In the genomic region with DNA sequence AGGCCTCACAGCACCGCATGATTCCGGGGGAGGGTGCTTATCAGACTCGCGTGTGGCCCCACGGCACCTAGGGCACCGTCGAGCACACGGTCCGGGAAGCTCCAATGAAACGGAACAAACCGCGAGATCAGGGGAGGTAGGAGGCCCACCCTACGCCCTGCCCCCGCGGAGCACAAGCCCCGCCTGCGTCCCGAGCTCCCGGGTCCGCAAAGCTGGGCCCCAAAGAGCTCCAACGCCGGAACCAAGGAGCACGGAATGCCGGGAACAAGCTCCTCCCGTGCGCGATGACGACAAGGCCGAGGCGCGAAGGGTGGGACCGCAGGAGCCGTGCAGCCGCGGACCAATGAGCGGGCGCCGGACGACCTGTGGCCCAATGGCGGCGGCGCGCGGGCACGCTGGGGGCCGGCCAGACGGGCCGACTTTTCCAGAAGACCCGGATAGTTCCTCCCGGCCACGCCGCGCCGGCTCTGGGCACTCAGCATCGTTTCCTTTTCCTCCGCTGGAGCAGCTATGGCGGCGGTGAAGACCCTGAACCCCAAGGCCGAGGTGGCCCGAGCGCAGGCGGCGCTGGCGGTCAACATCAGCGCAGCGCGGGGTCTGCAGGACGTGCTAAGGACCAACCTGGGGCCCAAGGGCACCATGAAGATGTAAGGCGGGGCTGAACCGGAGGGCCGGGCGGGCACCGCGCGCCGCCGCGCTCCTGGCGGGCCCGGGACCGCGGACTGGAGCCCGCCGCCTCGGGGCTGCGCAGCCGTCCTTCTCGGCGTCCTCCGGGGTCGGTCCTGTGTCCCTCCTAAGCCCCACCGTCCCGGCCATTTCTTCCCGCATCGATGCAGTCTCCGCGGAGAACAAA, we compare ENCODE assay signal across 8 cellular contexts. TPM values are rescaled to one million over a fixed set of nuclear protein-coding genes. Genes with fewer than 3 reads are reported as not detected.
DNase-seq lines count a peak whose midpoint lies in the region; FAIRE-seq and TF ChIP-seq lines count a peak whose summit lies in the region.

A gene with protein sequence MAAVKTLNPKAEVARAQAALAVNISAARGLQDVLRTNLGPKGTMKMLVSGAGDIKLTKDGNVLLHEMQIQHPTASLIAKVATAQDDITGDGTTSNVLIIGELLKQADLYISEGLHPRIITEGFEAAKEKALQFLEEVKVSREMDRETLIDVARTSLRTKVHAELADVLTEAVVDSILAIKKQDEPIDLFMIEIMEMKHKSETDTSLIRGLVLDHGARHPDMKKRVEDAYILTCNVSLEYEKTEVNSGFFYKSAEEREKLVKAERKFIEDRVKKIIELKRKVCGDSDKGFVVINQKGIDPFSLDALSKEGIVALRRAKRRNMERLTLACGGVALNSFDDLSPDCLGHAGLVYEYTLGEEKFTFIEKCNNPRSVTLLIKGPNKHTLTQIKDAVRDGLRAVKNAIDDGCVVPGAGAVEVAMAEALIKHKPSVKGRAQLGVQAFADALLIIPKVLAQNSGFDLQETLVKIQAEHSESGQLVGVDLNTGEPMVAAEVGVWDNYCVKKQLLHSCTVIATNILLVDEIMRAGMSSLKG (plus strand): TSS at position 427 of the 853 bp plus-strand sequence. CDS start 84 bp downstream, at position 511.
A gene (minus strand): TSS at position 106 of the 853 bp plus-strand sequence. CDS start 30,232 bp downstream, outside the sequence.

- FAIRE-seq in frontal cortex (lab: Jason Lieb, UNC), result no peak

- peak within 1 kb of the TSS; percentile 88 to 90 for H3K4me3 ChIP-seq in neutrophil (ENCODE audit: low read depth in 1 of 2, low read length in 1 of 2)

- peak; percentile 95 for DNase-seq in GF-D8 (lab: John Stamatoyannopoulos, UW)
- DNase-seq in HEK293T (ENCODE audit: extremely low spot score), result peak; percentile 83
- peak; percentile 94 for DNase-seq in MV-4-11 (lab: John Stamatoyannopoulos, UW)
- DNase-seq in SK-MEL-5 (ENCODE audit: low read depth, low spot score), result peak; percentile 99
- DNase-seq in activated naive CD4-positive, alpha-beta T cell treated with Interleukin-2 at 50 U/mL for 16 hours, result peak; percentile 92
- DNase-seq in frontal cortex (ENCODE audit: low spot score in 2 of 2), result peak; percentile 97 to 98
- DNase-seq in substantia nigra (lab: John Stamatoyannopoulos, UW), result peak; percentile 81 to 99 (median 96)

- peaks cover 15 to 17% of the 10 kb centered on the region in 2 experiments for H3K4me1 ChIP-seq in neutrophil (ENCODE audit: control insufficient read depth in 1 of 2, insufficient read depth in 1 of 2, low read depth in 1 of 2, low read length in 1 of 2)

- no peaks in the 10 kb centered on the region for H3K9me3 ChIP-seq in neutrophil

- H3K27ac ChIP-seq in neutrophil (peak within 1 kb of the TSS; percentile 83), substantia nigra (ENCODE audit: low read depth, low read length, poor library complexity, severe bottlenecking) (peak within 1 kb of the TSS; percentile 93)

- H3K27me3 ChIP-seq in neutrophil, result no peaks in the 10 kb centered on the region

- CTCF ChIA-PET in HEK293T (lab: Yijun Ruan, JAX), result interaction anchor here (0.6 to 1.5 kb wide), 4 partner anchors 11 to 439 kb away, joined by 3 to 4 read pairs (median 3); no protein-coding TSS in a partner anchor

- no peak for TF ChIP-seq CTCF in neutrophil (IDR thresholded peaks at IDR 0.05)

- in situ Hi-C loops in SK-MEL-5 (cut with HindIII; ENCODE audit: low pct_unique_long_range_greater_than_20kb, low sequenced_read_pairs), result no loop called here

- POLR2A ChIA-PET in HEK293T (lab: Yijun Ruan, JAX), result interaction anchor here (0.6 to 2.6 kb wide), 22 partner anchors 9 to 1292 kb away, joined by 3 to 79 read pairs (median 4); a partner anchor contains a TSS

- peaks cover 15% of the 10 kb centered on the region for H3K36me3 ChIP-seq in neutrophil

TF ChIP-seq in HEK293T, 16 proteins besides CTCF, POLR2A, EP300 and RAD21:
- TF ChIP-seq ELF4 (IDR thresholded peaks at IDR 0.05) (peak; percentile 10; the same call in 1 of the 2 replicates), FOXM1 (IDR thresholded peaks at IDR 0.05; ENCODE audit: borderline replicate concordance) (no peak), L3MBTL2 (conservative IDR thresholded peaks at IDR 0.05) (peak; percentile 73)
TF ChIP-seq in HEK293T: peak in this region for 2.

RNA-seq across cellular contexts. Expression of the first gene that starts in this region (rescaled TPM):
- total RNA-seq in SK-MEL-5 (2014; rRNA removed; shearing (Covaris generic)), result 710 and 744 TPM in 2 replicates
- 386 and 462 TPM in 2 replicates for polyA plus RNA-seq in SK-MEL-5 (2015; cell fraction: cytosol; rRNA removed)
- polyA plus RNA-seq in SK-MEL-5 (2015; cell fraction: nucleus; rRNA removed), result 727 and 824 TPM in 2 replicates
- total RNA-seq in frontal cortex, result 238 TPM

RNA-seq across cellular contexts. Expression of the second gene that starts in this region (rescaled TPM):
- 357 and 414 TPM in 2 replicates for total RNA-seq in SK-MEL-5 (2014; rRNA removed; shearing (Covaris generic))
- 418 and 459 TPM in 2 replicates for polyA plus RNA-seq in SK-MEL-5 (2015; cell fraction: cytosol; rRNA removed)
- polyA plus RNA-seq in SK-MEL-5 (2015; cell fraction: nucleus; rRNA removed), result 97.6 and 113 TPM in 2 replicates
- total RNA-seq in frontal cortex, result 28.9 TPM

Comparison
In these comparisons a context has a peak if more than half of its experiments do, and no peak if none do; other contexts are left out.
1. Peak in every context shown above with its lines: DNase-seq, H3K4me3 ChIP-seq and H3K27ac ChIP-seq.
2. RNA of the second gene that starts in this region (total RNA-seq): 357 to 414 TPM in SK-MEL-5; 28.9 TPM in frontal cortex (single experiment); every median in the first group is over 10 times any median in the second.